ENCODE assay signal across 28 cellular contexts in the genomic region with DNA sequence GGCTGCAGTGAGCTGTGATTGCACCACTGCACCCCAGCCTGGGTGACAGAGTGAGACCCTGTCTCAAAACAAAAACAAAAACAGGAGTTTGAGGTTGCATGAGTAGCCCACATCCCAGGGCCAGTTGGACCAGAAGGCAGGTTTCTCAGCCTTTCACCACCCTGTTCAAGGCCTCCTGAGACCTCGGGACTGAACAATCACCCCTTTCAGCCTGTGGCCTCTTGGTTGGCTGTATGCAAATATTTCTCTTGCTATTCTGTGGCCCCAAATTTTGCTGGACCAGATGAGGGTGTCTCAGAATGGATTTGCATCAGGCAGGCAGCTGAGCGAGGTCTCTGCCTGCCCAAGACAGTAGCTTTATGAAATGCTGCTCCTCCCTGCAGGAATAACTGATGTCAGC. TPM values are rescaled to one million over a fixed set of nuclear protein-coding genes. Genes with fewer than 3 reads are reported as not detected.
DNase-seq lines count a peak whose midpoint lies in the region; ATAC-seq and TF ChIP-seq lines count a peak whose summit lies in the region.
"Had no signal": no experiment of that assay in that cellular context is flagged by ENCODE, and none has a peak within 500 bp of the region (broad histone marks: within the 10 kb centered on the region; RNA-seq: fewer than 3 reads in every experiment).

No MANE protein-coding gene starts in this region.

- H3K9ac ChIP-seq in Karpas-422 (ENCODE audit: low read length) (peak overlapping the region; percentile 71), neural progenitor cell (no peak overlapping the region)
- H3K9ac ChIP-seq: KMS-11 had no signal

- 0 out of 2 replicates have a peak, but pooled peaks cover under 1% of the 10 kb centered on the region for H3K9me3 ChIP-seq in Karpas-422 (ENCODE audit: low read length)
- peaks cover 1% of the 10 kb centered on the region for H3K9me3 ChIP-seq in neural progenitor cell (ENCODE audit: low read depth)
- H3K9me3 ChIP-seq: body of pancreas, Caco-2, colonic mucosa had no signal

- no peak overlapping the region for H2AFZ ChIP-seq in Karpas-422 (ENCODE audit: low read length)
- H2AFZ ChIP-seq in neural progenitor cell (replicated peaks), result no peak overlapping the region
- H2AFZ ChIP-seq: PC-9 had no signal

- no peak overlapping the region for H3K27ac Mint-ChIP-seq in neural progenitor cell
- H3K27ac Mint-ChIP-seq: activated naive CD4-positive, alpha-beta T cell treated with anti-CD3 and anti-CD28 coated beads, Interleukin-2, amount 50 U/mL, for 72 hours; activated T-cell treated with anti-CD3 and anti-CD28 coated beads, Interleukin-2, amount 50 U/mL, for 72 hours; naive thymus-derived CD4-positive, alpha-beta T cell; T-helper 2 cell treated with Interferon-gamma antibody and Interleukin-4, amounts not matched to agents 5 μg/mL and 100 μg/mL, for 36 hours had no signal

- H3K27ac ChIP-seq in Karpas-422 (ENCODE audit: low read length), result peak overlapping the region; percentile 97
- peak overlapping the region; percentile 70 for H3K27ac ChIP-seq in temporal lobe (ENCODE audit: low read depth, low read length)
- H3K27ac ChIP-seq in neural progenitor cell, result no peak overlapping the region
- H3K27ac ChIP-seq: body of pancreas, colonic mucosa, KMS-11, PC-9 had no signal

- DNase-seq in Karpas-422 (peak; percentile 94), neural progenitor cell (ENCODE audit: low spot score) (no peak), COLO668 (lab: John Stamatoyannopoulos, UW; ENCODE audit: unreplicated experiment) (no peak)
- no peak for DNase-seq in stimulated activated CD4-positive, alpha-beta T cell treated with anti-CD3 and anti-CD28 coated beads, Interleukin-2, amount 100 ng/mL, for 24 hours
- DNase-seq: activated CD8-positive, alpha-beta memory T cell treated with anti-CD3 and anti-CD28 coated beads for 24 hours; activated T-cell treated with anti-CD3 and anti-CD28 coated beads, Interleukin-2, amount 50 U/mL, for 72 hours; AML-193; body of pancreas; Caco-2; colonic mucosa; EL; kidney; mammary epithelial cell; naive thymus-derived CD4-positive, alpha-beta T cell; NCI-H1092 treated with DMSO at 0.1 percent for 48 hours; NCI-H524 treated with DMSO at 0.1 percent for 48 hours; PC-9; stimulated activated CD8-positive, alpha-beta memory T cell treated with anti-CD3 and anti-CD28 coated beads, Interleukin-4, amount 100 ng/mL, for 48 hours had no signal

- H3K4me3 Mint-ChIP-seq in neural progenitor cell, result no peak overlapping the region
- H3K4me3 Mint-ChIP-seq: activated T-cell treated with anti-CD3 and anti-CD28 coated beads, Interleukin-2, amount 50 U/mL, for 72 hours; naive thymus-derived CD4-positive, alpha-beta T cell; T-helper 2 cell treated with Interferon-gamma antibody and Interleukin-4, amounts not matched to agents 5 μg/mL and 100 μg/mL, for 36 hours had no signal

- H3K4me3 ChIP-seq in Karpas-422 (ENCODE audit: low read length) (peak overlapping the region; percentile 53), neural progenitor cell (no peak overlapping the region)
- H3K4me3 ChIP-seq: body of pancreas, colonic mucosa, PC-9 had no signal

- no peaks in the 10 kb centered on the region for H3K9me2 ChIP-seq in Karpas-422 (replicated peaks; ENCODE audit: insufficient read depth, low read length)

- peaks cover 48% of the 10 kb centered on the region for H3K36me3 Mint-ChIP-seq in neural progenitor cell
- H3K36me3 Mint-ChIP-seq: activated naive CD4-positive, alpha-beta T cell treated with anti-CD3 and anti-CD28 coated beads, Interleukin-2, amount 50 U/mL, for 72 hours; naive thymus-derived CD4-positive, alpha-beta T cell had no signal

- H4K20me1 ChIP-seq in Karpas-422 (ENCODE audit: insufficient read depth, low read depth, low read length) (no peaks in the 10 kb centered on the region), neural progenitor cell (ENCODE audit: low read depth) (peaks cover 78% of the 10 kb centered on the region)

- H3K4me1 ChIP-seq in Karpas-422 (ENCODE audit: low read length) (peaks cover 94% of the 10 kb centered on the region), neural progenitor cell (peaks cover 30% of the 10 kb centered on the region)
- H3K4me1 ChIP-seq: body of pancreas, Caco-2, colonic mucosa had no signal

- H3K79me2 ChIP-seq in Karpas-422 (ENCODE audit: low read length) (no peaks in the 10 kb centered on the region), neural progenitor cell (ENCODE audit: low read depth) (peaks cover 31% of the 10 kb centered on the region)

- no peak for TF ChIP-seq CTCF in neural progenitor cell (IDR thresholded peaks at IDR 0.05)

- H3F3A ChIP-seq in neural progenitor cell (ENCODE audit: low read depth), result peaks cover 22% of the 10 kb centered on the region

- peaks cover 6% of the 10 kb centered on the region for H3K9me3 Mint-ChIP-seq in neural progenitor cell
- H3K9me3 Mint-ChIP-seq: activated naive CD4-positive, alpha-beta T cell treated with anti-CD3 and anti-CD28 coated beads, Interleukin-2, amount 50 U/mL, for 72 hours; activated T-cell treated with anti-CD3 and anti-CD28 coated beads, Interleukin-2, amount 50 U/mL, for 72 hours; naive thymus-derived CD4-positive, alpha-beta T cell; T-helper 2 cell treated with Interferon-gamma antibody and Interleukin-4, amounts not matched to agents 5 μg/mL and 100 μg/mL, for 36 hours had no signal

- H3K4me1 Mint-ChIP-seq in neural progenitor cell, result peaks cover 36% of the 10 kb centered on the region
- H3K4me1 Mint-ChIP-seq: naive thymus-derived CD4-positive, alpha-beta T cell had no signal

- H3K36me3 ChIP-seq in Karpas-422 (ENCODE audit: insufficient read depth, low read length) (no peaks in the 10 kb centered on the region), neural progenitor cell (peaks cover 4% of the 10 kb centered on the region)
- H3K36me3 ChIP-seq: colonic mucosa had no signal

- ATAC-seq in GM19324 (IDR thresholded peaks at IDR 0.05; ENCODE audit: low FRiP score, unreplicated experiment) (peak; percentile 77), HG02759 (IDR thresholded peaks at IDR 0.05; ENCODE audit: unreplicated experiment) (peak; percentile 71), GM21390 (IDR thresholded peaks at IDR 0.05; ENCODE audit: unreplicated experiment) (no peak)
- ATAC-seq: activated naive CD4-positive, alpha-beta T cell treated with anti-CD3 and anti-CD28 coated beads, Interleukin-2, amount 50 U/mL, for 72 hours; activated T-cell treated with anti-CD3 and anti-CD28 coated beads, Interleukin-2, amount 50 U/mL, for 72 hours; body of pancreas; naive thymus-derived CD4-positive, alpha-beta T cell had no signal

- peaks cover 3% of the 10 kb centered on the region for H3K27me3 Mint-ChIP-seq in neural progenitor cell (ENCODE audit: insufficient read depth, low read depth)

- no peaks in the 10 kb centered on the region for H3K27me3 ChIP-seq in Karpas-422 (ENCODE audit: low read length)
- H3K27me3 ChIP-seq in neural progenitor cell, result no peaks in the 10 kb centered on the region
- H3K27me3 ChIP-seq: body of pancreas, colonic mucosa had no signal

- peak overlapping the region; percentile 69 for H3K4me2 ChIP-seq in Karpas-422 (ENCODE audit: low read depth, low read length, poor library complexity, severe bottlenecking)
- no peak overlapping the region for H3K4me2 ChIP-seq in neural progenitor cell
- H3K4me2 ChIP-seq: KMS-11, PC-9 had no signal

RNA-seq across cellular contexts. Expression of gene DPYSL5, which starts 56.9 kb away (rescaled TPM):
- not detected in 2 replicates for total RNA-seq in Karpas-422 (2014; rRNA removed; shearing (Covaris generic); ENCODE audit: low replicate concordance)
- total RNA-seq in temporal lobe, result 151 TPM
- 46.3 and 93.5 TPM in 2 replicates for total RNA-seq in neural progenitor cell (ENCODE audit: low replicate concordance)
- total RNA-seq: activated naive CD4-positive, alpha-beta T cell treated with anti-CD3 and anti-CD28 coated beads, Interleukin-2, amount 50 U/mL, for 72 hours; activated T-cell treated with anti-CD3 and anti-CD28 coated beads, Interleukin-2, amount 50 U/mL, for 72 hours; body of pancreas; endothelial cell of umbilical vein; kidney; mammary epithelial cell; naive thymus-derived CD4-positive, alpha-beta T cell; PC-9; SK-MEL-5; subcutaneous adipose tissue had no signal

Comparison
In these comparisons a context has a peak if more than half of its experiments do, and no peak if none do; other contexts are left out.
1. RNA of gene DPYSL5, which starts 56.9 kb away (total RNA-seq): 151 TPM in temporal lobe (single experiment) and 46.3 to 93.5 TPM in neural progenitor cell; not detected in Karpas-422; every median in the first group is over 10 times any median in the second.